In genomic region chr13:37132211-37132610, GRCh38 we compare ENCODE assay signal across 24 cellular contexts. TPM values are rescaled to one million over a fixed set of nuclear protein-coding genes. Genes with fewer than 3 reads are reported as not detected.
"Had no signal": no experiment of that assay in that cellular context is flagged by ENCODE, and none has a peak within 500 bp of the region (broad histone marks: within the 10 kb centered on the region; RNA-seq: fewer than 3 reads in every experiment).

No MANE protein-coding gene starts in this region.

- H3K27me3 Mint-ChIP-seq: activated CD8-positive, alpha-beta T cell treated with anti-CD3 and anti-CD28 coated beads for 36 hours had no signal

- H3K4me1 Mint-ChIP-seq: activated naive CD8-positive, alpha-beta T cell treated with anti-CD3 and anti-CD28 coated beads, Interleukin-2, amount 10 ng/mL, durations not matched to agents 7 days and 5 days had no signal

- H3K36me3 Mint-ChIP-seq: activated naive CD8-positive, alpha-beta T cell treated with anti-CD3 and anti-CD28 coated beads, Interleukin-2, amount 10 ng/mL, durations not matched to agents 7 days and 5 days had no signal

- H2AFZ ChIP-seq: PC-9 had no signal

- H3K27ac Mint-ChIP-seq: activated CD8-positive, alpha-beta T cell treated with anti-CD3 and anti-CD28 coated beads for 36 hours; activated naive CD8-positive, alpha-beta T cell treated with anti-CD3 and anti-CD28 coated beads, Interleukin-2, amount 10 ng/mL, durations not matched to agents 7 days and 5 days; T-helper 1 cell treated with Interleukin-12 subunit alpha and Interleukin-12 subunit beta and Interleukin-4 antibody, amounts not matched to agents 30 μg/mL and 1 μg/mL, for 36 hours had no signal

- FAIRE-seq: HepG2 had no signal

- H3K4me3 ChIP-seq: adrenal gland, body of pancreas, cardiac muscle cell, PC-9 had no signal

- DNase-seq: activated CD4-positive, alpha-beta T cell treated with anti-CD3 and anti-CD28 coated beads for 4 hours; activated CD8-positive, alpha-beta memory T cell treated with anti-CD3 and anti-CD28 coated beads, Interleukin-2, amount 50 U/mL, for 4 hours; activated CD8-positive, alpha-beta T cell treated with anti-CD3 and anti-CD28 coated beads for 36 hours; activated naive CD4-positive, alpha-beta T cell treated with anti-CD3 and anti-CD28 coated beads, Interleukin-2, amount 50 U/mL, for 16 hours; activated naive CD8-positive, alpha-beta T cell treated with anti-CD3 and anti-CD28 coated beads, Interleukin-2, amount 10 ng/mL, durations not matched to agents 7 days and 5 days; adrenal gland; aorta; body of pancreas; Karpas-422; NCI-H1105 treated with DMSO at 0.1 percent for 48 hours; NCI-H146; NCI-H187 treated with DMSO at 0.1 percent for 48 hours; NCI-H2081 treated with DMSO at 0.1 percent for 48 hours; NCI-H2227 treated with DMSO at 0.1 percent for 48 hours; NCI-H446 treated with DMSO at 0.1 percent for 48 hours; NCI-H524 treated with DMSO at 0.1 percent for 48 hours; NCI-H82; PC-9; SHP77 treated with DMSO at 0.1 percent for 48 hours had no signal

- H3K4me2 ChIP-seq: PC-9 had no signal

- H3K9me3 Mint-ChIP-seq: activated CD8-positive, alpha-beta T cell treated with anti-CD3 and anti-CD28 coated beads for 36 hours; activated naive CD8-positive, alpha-beta T cell treated with anti-CD3 and anti-CD28 coated beads, Interleukin-2, amount 10 ng/mL, durations not matched to agents 7 days and 5 days; T-helper 1 cell treated with Interleukin-12 subunit alpha and Interleukin-12 subunit beta and Interleukin-4 antibody, amounts not matched to agents 30 μg/mL and 1 μg/mL, for 36 hours had no signal

- ATAC-seq: activated CD4-positive, CD25-positive, alpha-beta regulatory T cell treated with anti-CD3 and anti-CD28 coated beads, Interleukin-2, amount 50 U/mL, for 24 hours; activated CD8-positive, alpha-beta T cell treated with anti-CD3 and anti-CD28 coated beads for 36 hours; body of pancreas; HepG2 had no signal

- H3K27me3 ChIP-seq: adrenal gland, body of pancreas, cardiac muscle cell had no signal

- H3K4me3 Mint-ChIP-seq: activated CD8-positive, alpha-beta T cell treated with anti-CD3 and anti-CD28 coated beads for 36 hours; activated naive CD8-positive, alpha-beta T cell treated with anti-CD3 and anti-CD28 coated beads, Interleukin-2, amount 10 ng/mL, durations not matched to agents 7 days and 5 days; T-helper 1 cell treated with Interleukin-12 subunit alpha and Interleukin-12 subunit beta and Interleukin-4 antibody, amounts not matched to agents 30 μg/mL and 1 μg/mL, for 36 hours had no signal

- H3K4me1 ChIP-seq: adrenal gland had no signal

- H3K9me3 ChIP-seq: adrenal gland, body of pancreas had no signal

- H3K27ac ChIP-seq: adrenal gland, body of pancreas, cardiac muscle cell, PC-9 had no signal

- H3K36me3 ChIP-seq: adrenal gland, cardiac muscle cell had no signal

RNA-seq across cellular contexts. Expression of gene CSNK1A1L, which starts 26.7 kb away (rescaled TPM):
- total RNA-seq: activated CD8-positive, alpha-beta T cell treated with anti-CD3 and anti-CD28 coated beads for 36 hours; activated naive CD8-positive, alpha-beta T cell treated with anti-CD3 and anti-CD28 coated beads, Interleukin-2, amount 10 ng/mL, durations not matched to agents 7 days and 5 days; adrenal gland; aorta; body of pancreas; cardiac muscle cell; HepG2; PC-9; SK-MEL-5 had no signal
- polyA plus RNA-seq: adrenal gland, aorta, cardiac muscle cell, HepG2 had no signal
